ENCODE assay signal across 8 cellular contexts in the genomic region with DNA sequence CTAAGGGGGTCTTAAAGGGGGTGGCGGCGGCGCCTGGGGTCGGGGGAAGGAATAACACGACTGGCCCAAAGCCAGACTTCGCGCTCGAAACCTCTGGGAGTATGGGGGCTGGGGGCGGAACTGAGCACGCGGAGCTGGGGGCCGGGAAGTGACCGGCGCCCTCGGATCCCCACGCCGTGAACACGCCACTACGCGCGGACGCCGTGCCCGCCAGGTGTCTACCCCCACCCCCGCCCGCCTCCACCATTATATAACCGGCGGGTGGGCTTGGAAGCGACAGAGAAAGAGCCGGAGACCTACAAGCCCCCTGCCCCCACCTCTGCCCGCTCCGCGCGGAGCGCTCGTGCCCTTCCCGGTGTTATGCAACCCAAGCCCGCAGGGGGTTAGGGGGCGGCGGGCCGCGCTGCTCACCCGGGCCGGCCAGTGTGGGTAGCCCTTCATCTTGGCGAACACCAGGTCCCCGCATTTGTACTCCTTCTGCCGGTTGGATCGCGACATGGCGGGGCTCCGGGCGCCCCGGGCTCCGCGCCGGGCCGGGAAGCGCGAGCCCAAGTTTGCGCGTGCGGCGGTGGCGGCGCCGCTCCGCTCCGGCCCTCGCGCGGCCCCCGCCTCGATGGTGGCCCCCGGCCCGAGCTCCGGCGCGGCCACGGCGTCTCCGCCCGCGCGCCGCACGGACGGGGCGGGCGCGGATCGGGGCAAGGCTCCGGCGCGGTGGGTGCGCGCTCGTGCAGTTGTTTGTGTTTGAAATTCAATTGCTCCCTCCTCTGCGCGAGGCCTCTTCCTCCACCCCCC. TPM values are rescaled to one million over a fixed set of nuclear protein-coding genes. Genes with fewer than 3 reads are reported as not detected.
DNase-seq lines count a peak whose midpoint lies in the region; ATAC-seq and TF ChIP-seq lines count a peak whose summit lies in the region.

Gene HDGF (minus strand): TSS at position 744 of the 792 bp plus-strand sequence. CDS start 246 bp downstream, at position 498.

- H3K9me2 ChIP-seq in Karpas-422 (replicated peaks; ENCODE audit: insufficient read depth, low read length), result no peaks in the 10 kb centered on the region

- TF ChIP-seq CTCF in fibroblast of lung (conservative IDR thresholded peaks at IDR 0.05 in 1 of 2, IDR thresholded peaks at IDR 0.05 in 1 of 2; ENCODE audit: low read depth in 1 of 2, low read length in 2 of 2), result no peak

- H3K36me3 Mint-ChIP-seq in activated CD8-positive, alpha-beta memory T cell treated with anti-CD3 and anti-CD28 coated beads, Interleukin-2, amount 10 ng/mL, durations not matched to agents 7 days and 5 days, result peaks cover 16% of the 10 kb centered on the region
- peaks cover 4% of the 10 kb centered on the region for H3K36me3 Mint-ChIP-seq in natural killer cell treated with Interleukin-12 subunit alpha and Interleukin-12 subunit beta and Interleukin-15 and Interleukin-18, amount 100 ng/mL, for 72 hours

- H3K36me3 ChIP-seq in Karpas-422 (ENCODE audit: insufficient read depth, low read length) (peaks cover 3% of the 10 kb centered on the region; the same call in 1 of the 2 replicates), fibroblast of lung (ENCODE audit: control insufficient read depth, insufficient read depth, low read length) (no peaks in the 10 kb centered on the region)

- H3K9me3 Mint-ChIP-seq in activated CD8-positive, alpha-beta memory T cell treated with anti-CD3 and anti-CD28 coated beads, Interleukin-2, amount 10 ng/mL, durations not matched to agents 7 days and 5 days (ENCODE audit: low read depth), result no peaks in the 10 kb centered on the region
- H3K9me3 Mint-ChIP-seq in natural killer cell treated with Interleukin-12 subunit alpha and Interleukin-12 subunit beta and Interleukin-15 and Interleukin-18, amount 100 ng/mL, for 72 hours, result no peaks in the 10 kb centered on the region

- H3K4me3 Mint-ChIP-seq in activated CD8-positive, alpha-beta memory T cell treated with anti-CD3 and anti-CD28 coated beads, Interleukin-2, amount 10 ng/mL, durations not matched to agents 7 days and 5 days, result peak within 1 kb of the TSS; percentile 98
- H3K4me3 Mint-ChIP-seq in natural killer cell treated with Interleukin-12 subunit alpha and Interleukin-12 subunit beta and Interleukin-15 and Interleukin-18, amount 100 ng/mL, for 72 hours, result peak within 1 kb of the TSS; percentile 97

- H3K27ac ChIP-seq in Karpas-422 (ENCODE audit: low read length) (peak within 1 kb of the TSS; percentile 92), fibroblast of lung (ENCODE audit: insufficient read depth, low read length) (peak within 1 kb of the TSS; percentile 100)

- DNase-seq in Daoy (ENCODE audit: low read depth) (peak; percentile 51), Karpas-422 (peak; percentile 84), fibroblast of lung (ENCODE audit: low read depth in 2 of 2) (peak; percentile 29 to 34), T1000 (lab: John Stamatoyannopoulos, UW) (no peak)
- DNase-seq in activated CD8-positive, alpha-beta memory T cell treated with anti-CD3 and anti-CD28 coated beads, Interleukin-2, amount 10 ng/mL, durations not matched to agents 7 days and 5 days, result peak; percentile 62
- no peak for DNase-seq in natural killer cell treated with Interleukin-12 subunit alpha and Interleukin-12 subunit beta and Interleukin-15 and Interleukin-18, amount 100 ng/mL, for 72 hours (ENCODE audit: low spot score)

- H3K4me2 ChIP-seq in Karpas-422 (ENCODE audit: low read depth, low read length, poor library complexity, severe bottlenecking) (peak within 1 kb of the TSS; percentile 91), fibroblast of lung (ENCODE audit: extremely low read depth, insufficient read depth, low read length) (peak within 1 kb of the TSS; percentile 87)

- H2AFZ ChIP-seq in Karpas-422 (ENCODE audit: low read length) (peak within 1 kb of the TSS; percentile 51; the same call in 1 of the 2 replicates), fibroblast of lung (ENCODE audit: low read length) (peak within 1 kb of the TSS; percentile 73)

- H3K9me3 ChIP-seq in Karpas-422 (ENCODE audit: low read length), result no peaks in the 10 kb centered on the region
- no peaks in the 10 kb centered on the region for H3K9me3 ChIP-seq in fibroblast of lung (ENCODE audit: control insufficient read depth, insufficient read depth, low read depth, low read length)

- H3K4me3 ChIP-seq in Karpas-422 (ENCODE audit: low read length) (peak within 1 kb of the TSS; percentile 94), fibroblast of lung (replicated peaks in 1 of 4; ENCODE audit: control extremely low read depth in 1 of 4, insufficient read depth in 1 of 4, low read depth in 3 of 4, low read length in 4 of 4) (peak within 1 kb of the TSS; percentile 83 to 95 (median 90))

- peak; percentile 30 for ATAC-seq in GM21528 (IDR thresholded peaks at IDR 0.05; ENCODE audit: low FRiP score, unreplicated experiment)
- peak; percentile 20 for ATAC-seq in activated CD8-positive, alpha-beta memory T cell treated with anti-CD3 and anti-CD28 coated beads, Interleukin-2, amount 10 ng/mL, durations not matched to agents 7 days and 5 days
- peak; percentile 24 to 34 for ATAC-seq in natural killer cell treated with Interleukin-12 subunit alpha and Interleukin-12 subunit beta and Interleukin-15 and Interleukin-18, amount 100 ng/mL, for 72 hours
- ATAC-seq in HG02840 (IDR thresholded peaks at IDR 0.05; ENCODE audit: low FRiP score, unreplicated experiment), result no peak

- no peaks in the 10 kb centered on the region for H3K27me3 Mint-ChIP-seq in activated CD8-positive, alpha-beta memory T cell treated with anti-CD3 and anti-CD28 coated beads, Interleukin-2, amount 10 ng/mL, durations not matched to agents 7 days and 5 days
- no peaks in the 10 kb centered on the region for H3K27me3 Mint-ChIP-seq in natural killer cell treated with Interleukin-12 subunit alpha and Interleukin-12 subunit beta and Interleukin-15 and Interleukin-18, amount 100 ng/mL, for 72 hours

- peaks cover 66% of the 10 kb centered on the region for H3K79me2 ChIP-seq in Karpas-422 (ENCODE audit: low read length)
- peaks cover 57% of the 10 kb centered on the region for H3K79me2 ChIP-seq in fibroblast of lung (ENCODE audit: control insufficient read depth, insufficient read depth, low read length)

- H3K4me1 Mint-ChIP-seq in activated CD8-positive, alpha-beta memory T cell treated with anti-CD3 and anti-CD28 coated beads, Interleukin-2, amount 10 ng/mL, durations not matched to agents 7 days and 5 days, result peaks cover 51% of the 10 kb centered on the region
- peaks cover 50 to 53% of the 10 kb centered on the region in 2 donors for H3K4me1 Mint-ChIP-seq in natural killer cell treated with Interleukin-12 subunit alpha and Interleukin-12 subunit beta and Interleukin-15 and Interleukin-18, amount 100 ng/mL, for 72 hours (ENCODE audit: low read depth in 2 of 2)

- H3K9ac ChIP-seq in Karpas-422 (ENCODE audit: low read length), result peak within 1 kb of the TSS; percentile 94
- H3K9ac ChIP-seq in fibroblast of lung (ENCODE audit: insufficient read depth, low read length), result peak within 1 kb of the TSS; percentile 89

- H4K20me1 ChIP-seq in Karpas-422 (ENCODE audit: insufficient read depth, low read depth, low read length) (peaks cover 18% of the 10 kb centered on the region), fibroblast of lung (ENCODE audit: control insufficient read depth, extremely low read depth, insufficient read depth, low read length) (no peaks in the 10 kb centered on the region)

- H3K27ac Mint-ChIP-seq in activated CD8-positive, alpha-beta memory T cell treated with anti-CD3 and anti-CD28 coated beads, Interleukin-2, amount 10 ng/mL, durations not matched to agents 7 days and 5 days, result peak within 1 kb of the TSS; percentile 97
- peak within 1 kb of the TSS; percentile 97 to 100 for H3K27ac Mint-ChIP-seq in natural killer cell treated with Interleukin-12 subunit alpha and Interleukin-12 subunit beta and Interleukin-15 and Interleukin-18, amount 100 ng/mL, for 72 hours

- H3K27me3 ChIP-seq in Karpas-422 (ENCODE audit: low read length) (no peaks in the 10 kb centered on the region), fibroblast of lung (ENCODE audit: control insufficient read depth, insufficient read depth, low read length) (no peaks in the 10 kb centered on the region)

- peaks cover 54% of the 10 kb centered on the region for H3K4me1 ChIP-seq in Karpas-422 (ENCODE audit: low read length)
- peaks cover 31% of the 10 kb centered on the region for H3K4me1 ChIP-seq in fibroblast of lung (ENCODE audit: control insufficient read depth, extremely low read depth, insufficient read depth, low read length)

- CTCF ChIA-PET in activated CD8-positive, alpha-beta memory T cell treated with anti-CD3 and anti-CD28 coated beads, Interleukin-2, amount 10 ng/mL, durations not matched to agents 7 days and 5 days (lab: Charles Lee), result interaction anchor here (0.6 to 4.0 kb wide), 9 partner anchors 10 to 109 kb away, joined by 3 to 71 read pairs (median 11); partner anchors contain the start of genes ISG20L2, METTL25B, MRPL24 and NTRK1

RNA-seq across cellular contexts. Expression of gene HDGF, which starts in this region (rescaled TPM):
- total RNA-seq in Daoy (2014; rRNA removed; shearing (Covaris generic)), result 484 and 537 TPM in 2 replicates
- total RNA-seq in Karpas-422 (2014; rRNA removed; shearing (Covaris generic); ENCODE audit: low replicate concordance), result 191 and 237 TPM in 2 replicates
- total RNA-seq in activated CD8-positive, alpha-beta memory T cell treated with anti-CD3 and anti-CD28 coated beads, Interleukin-2, amount 10 ng/mL, durations not matched to agents 7 days and 5 days, result 100 to 1,000 TPM; 258 to 340 TPM
- 108 and 138 TPM in 2 replicates for total RNA-seq in fibroblast of lung
- 99.1 and 126 TPM in 2 replicates for polyA plus RNA-seq in fibroblast of lung
- polyA plus RNA-seq in fibroblast of lung (2012), result 169 and 241 TPM in 2 replicates
- polyA minus RNA-seq in fibroblast of lung (ENCODE audit: low replicate concordance), result 156 and 196 TPM in 2 replicates
- 100 to 1,000 TPM; 208 to 308 TPM for total RNA-seq in natural killer cell treated with Interleukin-12 subunit alpha and Interleukin-12 subunit beta and Interleukin-15 and Interleukin-18, amount 100 ng/mL, for 72 hours

Comparison
In these comparisons a context has a peak if more than half of its experiments do, and no peak if none do; other contexts are left out.
1. DNase-seq: peak in Daoy (single experiment), Karpas-422 (single experiment), activated CD8-positive, alpha-beta memory T cell treated with anti-CD3 and anti-CD28 coated beads, Interleukin-2, amount 10 ng/mL, durations not matched to agents 7 days and 5 days (single experiment) and fibroblast of lung (2 of 2); none in natural killer cell treated with Interleukin-12 subunit alpha and Interleukin-12 subunit beta and Interleukin-15 and Interleukin-18, amount 100 ng/mL, for 72 hours (single experiment) and T1000 (single experiment).